ENCODE assay signal across 19 cellular contexts in genomic region chr10:72234560-72235095, GRCh38.
"Had no signal": no experiment of that assay in that cellular context is flagged by ENCODE, and none has a peak within 500 bp of the region (broad histone marks: within the 10 kb centered on the region; RNA-seq: fewer than 3 reads in every experiment).

No MANE protein-coding gene starts in this region.

- H3K9me3 ChIP-seq: breast epithelium, ovary, tibial nerve, uterus had no signal

- H3K9me3 Mint-ChIP-seq: activated naive CD4-positive, alpha-beta T cell treated with anti-CD3 and anti-CD28 coated beads for 36 hours; activated naive CD8-positive, alpha-beta T cell treated with anti-CD3 and anti-CD28 coated beads, Interleukin-2, amount 50 U/mL, for 24 hours; effector memory CD8-positive, alpha-beta T cell; naive B cell; neural progenitor cell; stimulated activated naive B cell treated with anti-CD40 and anti-IgM and Interleukin-4, amounts not matched to agents 10 μg/mL and 1 μg/mL and 100 μg/mL, for 72 hours had no signal

- H3K27ac ChIP-seq: breast epithelium, neural progenitor cell, ovary, uterus had no signal

- H3K36me3 ChIP-seq: ovary, uterus had no signal

- DNase-seq: activated CD4-positive, alpha-beta T cell treated with anti-CD3 and anti-CD28 coated beads, Interleukin-2, amount 50 U/mL, for 1 hour; activated naive CD4-positive, alpha-beta T cell treated with anti-CD3 and anti-CD28 coated beads for 36 hours; activated naive CD8-positive, alpha-beta T cell treated with anti-CD3 and anti-CD28 coated beads, Interleukin-2, amount 50 U/mL, for 24 hours; activated T-cell treated with anti-CD3 and anti-CD28 coated beads for 4 hours; aorta; dermis blood vessel endothelial cell; effector memory CD8-positive, alpha-beta T cell; foreskin melanocyte; naive B cell; stimulated activated CD4-positive, alpha-beta T cell treated with anti-CD3 and anti-CD28 coated beads, Interleukin-2, amount 100 ng/mL, for 48 hours; stimulated activated naive B cell treated with anti-CD40 and anti-IgM and Interleukin-4, amounts not matched to agents 10 μg/mL and 1 μg/mL and 100 μg/mL, for 72 hours; substantia nigra; T-helper 9 cell; uterus had no signal

- H3K27me3 Mint-ChIP-seq: activated naive CD8-positive, alpha-beta T cell treated with anti-CD3 and anti-CD28 coated beads, Interleukin-2, amount 50 U/mL, for 24 hours; effector memory CD8-positive, alpha-beta T cell; naive B cell; stimulated activated naive B cell treated with anti-CD40 and anti-IgM and Interleukin-4, amounts not matched to agents 10 μg/mL and 1 μg/mL and 100 μg/mL, for 72 hours had no signal

- H3K4me3 ChIP-seq: breast epithelium, neural progenitor cell, ovary, tibial nerve, uterus had no signal

- H3K27me3 ChIP-seq: breast epithelium, neural progenitor cell, ovary, tibial nerve, uterus had no signal

- H3K4me3 Mint-ChIP-seq: activated naive CD4-positive, alpha-beta T cell treated with anti-CD3 and anti-CD28 coated beads for 36 hours; activated naive CD8-positive, alpha-beta T cell treated with anti-CD3 and anti-CD28 coated beads, Interleukin-2, amount 50 U/mL, for 24 hours; effector memory CD8-positive, alpha-beta T cell; naive B cell; neural progenitor cell; stimulated activated naive B cell treated with anti-CD40 and anti-IgM and Interleukin-4, amounts not matched to agents 10 μg/mL and 1 μg/mL and 100 μg/mL, for 72 hours had no signal

- ATAC-seq: activated CD4-positive, CD25-positive, alpha-beta regulatory T cell treated with anti-CD3 and anti-CD28 coated beads, Interleukin-2, amount 50 U/mL, for 24 hours; activated naive CD8-positive, alpha-beta T cell treated with anti-CD3 and anti-CD28 coated beads, Interleukin-2, amount 50 U/mL, for 24 hours; effector memory CD8-positive, alpha-beta T cell; stimulated activated naive B cell treated with anti-CD40 and anti-IgM and Interleukin-4, amounts not matched to agents 10 μg/mL and 1 μg/mL and 100 μg/mL, for 72 hours had no signal

- H3K9ac ChIP-seq: neural progenitor cell had no signal

- H3K4me1 ChIP-seq: breast epithelium, neural progenitor cell had no signal

- H3K27ac Mint-ChIP-seq: activated naive CD4-positive, alpha-beta T cell treated with anti-CD3 and anti-CD28 coated beads for 36 hours; activated naive CD8-positive, alpha-beta T cell treated with anti-CD3 and anti-CD28 coated beads, Interleukin-2, amount 50 U/mL, for 24 hours; neural progenitor cell; stimulated activated naive B cell treated with anti-CD40 and anti-IgM and Interleukin-4, amounts not matched to agents 10 μg/mL and 1 μg/mL and 100 μg/mL, for 72 hours had no signal
